ENCODE assay signal across 32 cellular contexts in the genomic region with DNA sequence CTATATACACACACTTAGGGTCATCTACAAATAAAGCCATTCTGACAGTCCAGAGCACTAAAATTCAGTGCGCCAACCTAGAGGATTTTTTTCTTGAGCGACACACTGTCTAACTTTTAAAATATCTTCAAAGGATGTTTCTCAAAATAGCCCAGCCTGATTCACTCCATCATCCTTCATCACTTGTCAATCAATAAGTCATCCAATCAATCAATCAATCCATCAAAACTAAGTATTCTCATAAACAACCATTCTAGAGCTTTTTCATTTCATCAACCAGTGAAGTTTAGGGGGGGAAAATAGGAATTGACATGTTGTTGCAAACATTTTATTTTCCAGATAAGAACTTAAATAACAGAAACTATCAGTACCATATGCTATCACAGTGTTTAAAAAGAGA.
"Had no signal": no experiment of that assay in that cellular context is flagged by ENCODE, and none has a peak within 500 bp of the region (broad histone marks: within the 10 kb centered on the region; RNA-seq: fewer than 3 reads in every experiment).

No MANE protein-coding gene starts in this region.

- DNase-seq: Karpas-422, Kasumi-1, MG63, MM.1S, MV-4-11, NCI-H1048, NCI-H1092, NCI-H1092 treated with DMSO at 0.1 percent for 48 hours, NCI-H1105, NCI-H1105 treated with DMSO at 0.1 percent for 48 hours, NCI-H1417 treated with DMSO at 0.1 percent for 48 hours, NCI-H1436, NCI-H1436 treated with DMSO at 0.1 percent for 48 hours, NCI-H146, NCI-H1694, NCI-H1694 treated with DMSO at 0.1 percent for 48 hours, NCI-H187, NCI-H187 treated with DMSO at 0.1 percent for 48 hours, NCI-H1930, NCI-H2029, NCI-H2029 treated with DMSO at 0.1 percent for 48 hours, NCI-H2081, NCI-H2081 treated with DMSO at 0.1 percent for 48 hours, NCI-H2107, NCI-H2171, NCI-H2171 treated with DMSO at 0.1 percent for 48 hours, NCI-H226, NCI-H345, NCI-H446, NCI-H446 treated with DMSO at 0.1 percent for 48 hours, NCI-H510A had no signal

- H3K9ac ChIP-seq: KMS-11 had no signal

- H3K9me3 ChIP-seq: MG63 had no signal

- H3K4me3 ChIP-seq: MG63 had no signal

- H3K36me3 ChIP-seq: MG63 had no signal

- H3K27me3 ChIP-seq: MG63 had no signal

- H3K27ac ChIP-seq: KMS-11 had no signal

- H3K4me2 ChIP-seq: KMS-11 had no signal
